In genomic region chr2:43389581-43390466, GRCh38 we compare ENCODE assay signal across 1 cellular context.
TF ChIP-seq lines count a peak whose summit lies in the region.

No MANE protein-coding gene starts in this region.

TF ChIP-seq in HepG2, 621 proteins besides CTCF, POLR2A, EP300 and RAD21 (continued from another document and continues in another):
- TF ChIP-seq, protein P1, sequence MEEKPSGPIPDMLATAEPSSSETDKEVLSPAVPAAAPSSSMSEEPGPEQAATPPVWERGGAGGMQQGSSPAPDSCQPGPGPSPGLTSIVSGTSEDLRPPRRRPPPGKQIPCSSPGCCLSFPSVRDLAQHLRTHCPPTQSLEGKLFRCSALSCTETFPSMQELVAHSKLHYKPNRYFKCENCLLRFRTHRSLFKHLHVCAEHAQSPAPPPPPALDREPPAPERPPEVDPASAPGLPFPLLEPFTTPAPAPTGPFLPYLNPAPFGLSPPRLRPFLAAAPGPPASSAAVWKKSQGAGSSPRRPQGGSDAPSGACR (CRISPR knock-in tag; IDR thresholded peaks at IDR 0.05), result 0 out of 2 replicates have a peak, but pooled peaks have one; percentile 26
- no peak for TF ChIP-seq ZNF607 (CRISPR knock-in tag; IDR thresholded peaks at IDR 0.05; ENCODE audit: borderline replicate concordance)
- TF ChIP-seq TSC22D2 (CRISPR knock-in tag; IDR thresholded peaks at IDR 0.05; ENCODE audit: borderline replicate concordance), result no peak
- peak; percentile 66; the same call in 1 of the 2 replicates for TF ChIP-seq ZBTB25 (CRISPR knock-in tag; IDR thresholded peaks at IDR 0.05)
- no peak for TF ChIP-seq PBX2 (CRISPR knock-in tag; IDR thresholded peaks at IDR 0.05)
- no peak for TF ChIP-seq TEAD2 (CRISPR knock-in tag; IDR thresholded peaks at IDR 0.05)
- TF ChIP-seq U2AF1 (optimal IDR thresholded peaks at IDR 0.05; ENCODE audit: low read depth, low read length), result no peak
- no peak for TF ChIP-seq E2F2 (CRISPR knock-in tag; IDR thresholded peaks at IDR 0.05; ENCODE audit: borderline replicate concordance)
- no peak for TF ChIP-seq ZNF891 (CRISPR knock-in tag; IDR thresholded peaks at IDR 0.05)
- TF ChIP-seq, protein P2, sequence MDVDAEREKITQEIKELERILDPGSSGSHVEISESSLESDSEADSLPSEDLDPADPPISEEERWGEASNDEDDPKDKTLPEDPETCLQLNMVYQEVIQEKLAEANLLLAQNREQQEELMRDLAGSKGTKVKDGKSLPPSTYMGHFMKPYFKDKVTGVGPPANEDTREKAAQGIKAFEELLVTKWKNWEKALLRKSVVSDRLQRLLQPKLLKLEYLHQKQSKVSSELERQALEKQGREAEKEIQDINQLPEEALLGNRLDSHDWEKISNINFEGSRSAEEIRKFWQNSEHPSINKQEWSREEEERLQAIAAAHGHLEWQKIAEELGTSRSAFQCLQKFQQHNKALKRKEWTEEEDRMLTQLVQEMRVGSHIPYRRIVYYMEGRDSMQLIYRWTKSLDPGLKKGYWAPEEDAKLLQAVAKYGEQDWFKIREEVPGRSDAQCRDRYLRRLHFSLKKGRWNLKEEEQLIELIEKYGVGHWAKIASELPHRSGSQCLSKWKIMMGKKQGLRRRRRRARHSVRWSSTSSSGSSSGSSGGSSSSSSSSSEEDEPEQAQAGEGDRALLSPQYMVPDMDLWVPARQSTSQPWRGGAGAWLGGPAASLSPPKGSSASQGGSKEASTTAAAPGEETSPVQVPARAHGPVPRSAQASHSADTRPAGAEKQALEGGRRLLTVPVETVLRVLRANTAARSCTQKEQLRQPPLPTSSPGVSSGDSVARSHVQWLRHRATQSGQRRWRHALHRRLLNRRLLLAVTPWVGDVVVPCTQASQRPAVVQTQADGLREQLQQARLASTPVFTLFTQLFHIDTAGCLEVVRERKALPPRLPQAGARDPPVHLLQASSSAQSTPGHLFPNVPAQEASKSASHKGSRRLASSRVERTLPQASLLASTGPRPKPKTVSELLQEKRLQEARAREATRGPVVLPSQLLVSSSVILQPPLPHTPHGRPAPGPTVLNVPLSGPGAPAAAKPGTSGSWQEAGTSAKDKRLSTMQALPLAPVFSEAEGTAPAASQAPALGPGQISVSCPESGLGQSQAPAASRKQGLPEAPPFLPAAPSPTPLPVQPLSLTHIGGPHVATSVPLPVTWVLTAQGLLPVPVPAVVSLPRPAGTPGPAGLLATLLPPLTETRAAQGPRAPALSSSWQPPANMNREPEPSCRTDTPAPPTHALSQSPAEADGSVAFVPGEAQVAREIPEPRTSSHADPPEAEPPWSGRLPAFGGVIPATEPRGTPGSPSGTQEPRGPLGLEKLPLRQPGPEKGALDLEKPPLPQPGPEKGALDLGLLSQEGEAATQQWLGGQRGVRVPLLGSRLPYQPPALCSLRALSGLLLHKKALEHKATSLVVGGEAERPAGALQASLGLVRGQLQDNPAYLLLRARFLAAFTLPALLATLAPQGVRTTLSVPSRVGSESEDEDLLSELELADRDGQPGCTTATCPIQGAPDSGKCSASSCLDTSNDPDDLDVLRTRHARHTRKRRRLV (CRISPR knock-in tag; IDR thresholded peaks at IDR 0.05), result no peak
- TF ChIP-seq ZNF3 (CRISPR knock-in tag; IDR thresholded peaks at IDR 0.05), result no peak
- TF ChIP-seq FOXP1 (IDR thresholded peaks at IDR 0.05), result no peak
- peak; percentile 86 for TF ChIP-seq FOXP1 (CRISPR knock-in tag; IDR thresholded peaks at IDR 0.05)
- no peak for TF ChIP-seq ZNF232 (CRISPR knock-in tag; IDR thresholded peaks at IDR 0.05; ENCODE audit: borderline replicate concordance)
- TF ChIP-seq ZNF572 (CRISPR knock-in tag; IDR thresholded peaks at IDR 0.05), result no peak
- TF ChIP-seq ZNF329 (CRISPR knock-in tag; IDR thresholded peaks at IDR 0.05; ENCODE audit: low read depth), result no peak
- TF ChIP-seq ZNF792 (CRISPR knock-in tag; IDR thresholded peaks at IDR 0.05), result peak; percentile 83
- TF ChIP-seq NONO (IDR thresholded peaks at IDR 0.05), result no peak
- 0 out of 2 replicates have a peak, but pooled peaks have one; percentile 41 for TF ChIP-seq NONO (CRISPR knock-in tag; conservative IDR thresholded peaks at IDR 0.05)
- no peak for TF ChIP-seq ZSCAN20 (CRISPR knock-in tag; IDR thresholded peaks at IDR 0.05; ENCODE audit: borderline replicate concordance)
- TF ChIP-seq RBM39 (IDR thresholded peaks at IDR 0.05; ENCODE audit: low read depth, low read length, poor library complexity, severe bottlenecking), result no peak
- TF ChIP-seq ZNF841 (CRISPR knock-in tag; IDR thresholded peaks at IDR 0.05; ENCODE audit: borderline replicate concordance), result no peak
- TF ChIP-seq ZNF589 (CRISPR knock-in tag; conservative IDR thresholded peaks at IDR 0.05), result peak; percentile 68; the same call in 1 of the 2 replicates
- TF ChIP-seq NR2F6 (IDR thresholded peaks at IDR 0.05), result peak; percentile 96
- peak; percentile 94 for TF ChIP-seq NR2F6 (CRISPR knock-in tag; IDR thresholded peaks at IDR 0.05)
- TF ChIP-seq, protein P3, sequence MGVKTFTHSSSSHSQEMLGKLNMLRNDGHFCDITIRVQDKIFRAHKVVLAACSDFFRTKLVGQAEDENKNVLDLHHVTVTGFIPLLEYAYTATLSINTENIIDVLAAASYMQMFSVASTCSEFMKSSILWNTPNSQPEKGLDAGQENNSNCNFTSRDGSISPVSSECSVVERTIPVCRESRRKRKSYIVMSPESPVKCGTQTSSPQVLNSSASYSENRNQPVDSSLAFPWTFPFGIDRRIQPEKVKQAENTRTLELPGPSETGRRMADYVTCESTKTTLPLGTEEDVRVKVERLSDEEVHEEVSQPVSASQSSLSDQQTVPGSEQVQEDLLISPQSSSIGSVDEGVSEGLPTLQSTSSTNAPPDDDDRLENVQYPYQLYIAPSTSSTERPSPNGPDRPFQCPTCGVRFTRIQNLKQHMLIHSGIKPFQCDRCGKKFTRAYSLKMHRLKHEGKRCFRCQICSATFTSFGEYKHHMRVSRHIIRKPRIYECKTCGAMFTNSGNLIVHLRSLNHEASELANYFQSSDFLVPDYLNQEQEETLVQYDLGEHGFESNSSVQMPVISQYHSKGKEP (CRISPR knock-in tag; IDR thresholded peaks at IDR 0.05), result no peak
- no peak for TF ChIP-seq CHD2 (IDR thresholded peaks at IDR 0.05; ENCODE audit: low read depth, low read length)
- no peak for TF ChIP-seq SALL2 (CRISPR knock-in tag; IDR thresholded peaks at IDR 0.05)
- no peak for TF ChIP-seq FIP1L1 (IDR thresholded peaks at IDR 0.05; ENCODE audit: borderline replicate concordance, insufficient read depth, low read depth, low read length)
- TF ChIP-seq ZBTB21 (CRISPR knock-in tag; IDR thresholded peaks at IDR 0.05), result no peak
- 0 out of 2 replicates have a peak, but pooled peaks have one; percentile 26 for TF ChIP-seq LCORL (IDR thresholded peaks at IDR 0.05)
- TF ChIP-seq LCORL (CRISPR knock-in tag; IDR thresholded peaks at IDR 0.05), result peak; percentile 62; the same call in 1 of the 2 replicates
- peak; percentile 84; the same call in 1 of the 2 replicates for TF ChIP-seq FOXO1 (CRISPR knock-in tag; IDR thresholded peaks at IDR 0.05)
- TF ChIP-seq CBX2 (IDR thresholded peaks at IDR 0.05; ENCODE audit: low read depth, low read length), result no peak
- TF ChIP-seq CBX2 (CRISPR knock-in tag; IDR thresholded peaks at IDR 0.05; ENCODE audit: low read depth), result no peak
- no peak for TF ChIP-seq ZNF136 (CRISPR knock-in tag; IDR thresholded peaks at IDR 0.05; ENCODE audit: low read depth)
- TF ChIP-seq, protein P4, sequence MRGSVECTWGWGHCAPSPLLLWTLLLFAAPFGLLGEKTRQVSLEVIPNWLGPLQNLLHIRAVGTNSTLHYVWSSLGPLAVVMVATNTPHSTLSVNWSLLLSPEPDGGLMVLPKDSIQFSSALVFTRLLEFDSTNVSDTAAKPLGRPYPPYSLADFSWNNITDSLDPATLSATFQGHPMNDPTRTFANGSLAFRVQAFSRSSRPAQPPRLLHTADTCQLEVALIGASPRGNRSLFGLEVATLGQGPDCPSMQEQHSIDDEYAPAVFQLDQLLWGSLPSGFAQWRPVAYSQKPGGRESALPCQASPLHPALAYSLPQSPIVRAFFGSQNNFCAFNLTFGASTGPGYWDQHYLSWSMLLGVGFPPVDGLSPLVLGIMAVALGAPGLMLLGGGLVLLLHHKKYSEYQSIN (CRISPR knock-in tag; IDR thresholded peaks at IDR 0.05; ENCODE audit: borderline replicate concordance), result no peak
- TF ChIP-seq HNRNPH1 (optimal IDR thresholded peaks at IDR 0.05; ENCODE audit: low read depth, low read length), result no peak
- TF ChIP-seq HMG20A (CRISPR knock-in tag; IDR thresholded peaks at IDR 0.05; ENCODE audit: borderline replicate concordance), result peak; percentile 98
- 0 out of 2 replicates have a peak, but pooled peaks have one; percentile 13 for TF ChIP-seq ZSCAN29 (CRISPR knock-in tag; conservative IDR thresholded peaks at IDR 0.05)
- TF ChIP-seq SMARCC2 (IDR thresholded peaks at IDR 0.05), result no peak
- no peak for TF ChIP-seq JDP2 (CRISPR knock-in tag; IDR thresholded peaks at IDR 0.05; ENCODE audit: borderline replicate concordance)
- peak; percentile 74 for TF ChIP-seq REPIN1 (CRISPR knock-in tag; IDR thresholded peaks at IDR 0.05; ENCODE audit: borderline replicate concordance, low read depth)
- TF ChIP-seq PITX1 (CRISPR knock-in tag; IDR thresholded peaks at IDR 0.05), result peak; percentile 77; the same call in 1 of the 2 replicates
- peak; percentile 97 for TF ChIP-seq GATAD2A (CRISPR knock-in tag; IDR thresholded peaks at IDR 0.05)
- no peak for TF ChIP-seq ZNF446 (CRISPR knock-in tag; IDR thresholded peaks at IDR 0.05)
- peak; percentile 60 for TF ChIP-seq DPF2 (CRISPR knock-in tag; IDR thresholded peaks at IDR 0.05; ENCODE audit: borderline replicate concordance, low read depth)
- no peak for TF ChIP-seq ZMAT3 (CRISPR knock-in tag; conservative IDR thresholded peaks at IDR 0.05)
- no peak for TF ChIP-seq MLXIP (CRISPR knock-in tag; IDR thresholded peaks at IDR 0.05; ENCODE audit: borderline replicate concordance)
- TF ChIP-seq, protein P5, sequence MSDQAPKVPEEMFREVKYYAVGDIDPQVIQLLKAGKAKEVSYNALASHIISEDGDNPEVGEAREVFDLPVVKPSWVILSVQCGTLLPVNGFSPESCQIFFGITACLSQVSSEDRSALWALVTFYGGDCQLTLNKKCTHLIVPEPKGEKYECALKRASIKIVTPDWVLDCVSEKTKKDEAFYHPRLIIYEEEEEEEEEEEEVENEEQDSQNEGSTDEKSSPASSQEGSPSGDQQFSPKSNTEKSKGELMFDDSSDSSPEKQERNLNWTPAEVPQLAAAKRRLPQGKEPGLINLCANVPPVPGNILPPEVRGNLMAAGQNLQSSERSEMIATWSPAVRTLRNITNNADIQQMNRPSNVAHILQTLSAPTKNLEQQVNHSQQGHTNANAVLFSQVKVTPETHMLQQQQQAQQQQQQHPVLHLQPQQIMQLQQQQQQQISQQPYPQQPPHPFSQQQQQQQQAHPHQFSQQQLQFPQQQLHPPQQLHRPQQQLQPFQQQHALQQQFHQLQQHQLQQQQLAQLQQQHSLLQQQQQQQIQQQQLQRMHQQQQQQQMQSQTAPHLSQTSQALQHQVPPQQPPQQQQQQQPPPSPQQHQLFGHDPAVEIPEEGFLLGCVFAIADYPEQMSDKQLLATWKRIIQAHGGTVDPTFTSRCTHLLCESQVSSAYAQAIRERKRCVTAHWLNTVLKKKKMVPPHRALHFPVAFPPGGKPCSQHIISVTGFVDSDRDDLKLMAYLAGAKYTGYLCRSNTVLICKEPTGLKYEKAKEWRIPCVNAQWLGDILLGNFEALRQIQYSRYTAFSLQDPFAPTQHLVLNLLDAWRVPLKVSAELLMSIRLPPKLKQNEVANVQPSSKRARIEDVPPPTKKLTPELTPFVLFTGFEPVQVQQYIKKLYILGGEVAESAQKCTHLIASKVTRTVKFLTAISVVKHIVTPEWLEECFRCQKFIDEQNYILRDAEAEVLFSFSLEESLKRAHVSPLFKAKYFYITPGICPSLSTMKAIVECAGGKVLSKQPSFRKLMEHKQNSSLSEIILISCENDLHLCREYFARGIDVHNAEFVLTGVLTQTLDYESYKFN (CRISPR knock-in tag; conservative IDR thresholded peaks at IDR 0.05), result peak; percentile 98
- TF ChIP-seq SOX6 (IDR thresholded peaks at IDR 0.05), result no peak
- TF ChIP-seq SOX6 (CRISPR knock-in tag; IDR thresholded peaks at IDR 0.05), result peak; percentile 91
